In the genomic region with DNA sequence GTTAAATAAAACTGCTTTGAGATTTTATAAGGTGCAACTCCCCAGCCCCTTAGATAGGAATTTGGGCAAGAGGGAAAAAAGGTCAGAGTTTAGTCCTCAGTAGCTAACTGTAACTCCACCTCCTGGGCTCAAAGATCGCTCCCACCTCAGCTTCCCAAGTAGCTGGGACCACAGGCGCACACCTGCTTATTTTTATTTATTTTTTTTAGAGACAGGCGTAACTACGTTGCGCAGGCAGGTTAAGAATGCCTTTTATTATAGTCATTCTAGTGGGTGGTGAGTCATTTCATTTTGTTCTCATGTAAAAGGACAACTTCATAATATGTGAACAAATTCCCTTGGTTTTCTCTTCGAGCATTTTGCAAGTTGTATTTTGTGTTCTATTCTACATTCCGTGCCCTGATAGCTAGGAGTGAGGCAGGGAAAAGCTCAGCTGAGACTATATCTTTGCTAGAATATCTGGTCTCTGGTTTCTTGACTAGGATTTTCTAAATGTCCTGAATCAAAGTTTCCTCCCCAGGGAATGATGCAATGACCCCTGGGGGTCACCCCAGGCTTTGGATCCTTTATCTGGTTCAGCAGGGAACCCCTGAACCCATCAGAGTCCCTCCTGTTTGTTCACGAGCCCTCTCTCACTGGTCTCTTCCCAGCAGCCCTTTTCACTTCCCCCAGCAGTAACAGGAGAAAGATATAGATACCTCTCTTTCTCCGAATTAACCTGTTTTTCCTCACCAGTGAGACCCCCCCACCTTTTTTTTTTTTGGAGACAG, we compare ENCODE assay signal across 1 cellular context.
TF ChIP-seq lines count a peak whose summit lies in the region.

No MANE protein-coding gene starts in this region.

TF ChIP-seq in HepG2, 621 proteins besides CTCF, POLR2A, EP300 and RAD21 (continued from another document):
- TF ChIP-seq, protein P1, sequence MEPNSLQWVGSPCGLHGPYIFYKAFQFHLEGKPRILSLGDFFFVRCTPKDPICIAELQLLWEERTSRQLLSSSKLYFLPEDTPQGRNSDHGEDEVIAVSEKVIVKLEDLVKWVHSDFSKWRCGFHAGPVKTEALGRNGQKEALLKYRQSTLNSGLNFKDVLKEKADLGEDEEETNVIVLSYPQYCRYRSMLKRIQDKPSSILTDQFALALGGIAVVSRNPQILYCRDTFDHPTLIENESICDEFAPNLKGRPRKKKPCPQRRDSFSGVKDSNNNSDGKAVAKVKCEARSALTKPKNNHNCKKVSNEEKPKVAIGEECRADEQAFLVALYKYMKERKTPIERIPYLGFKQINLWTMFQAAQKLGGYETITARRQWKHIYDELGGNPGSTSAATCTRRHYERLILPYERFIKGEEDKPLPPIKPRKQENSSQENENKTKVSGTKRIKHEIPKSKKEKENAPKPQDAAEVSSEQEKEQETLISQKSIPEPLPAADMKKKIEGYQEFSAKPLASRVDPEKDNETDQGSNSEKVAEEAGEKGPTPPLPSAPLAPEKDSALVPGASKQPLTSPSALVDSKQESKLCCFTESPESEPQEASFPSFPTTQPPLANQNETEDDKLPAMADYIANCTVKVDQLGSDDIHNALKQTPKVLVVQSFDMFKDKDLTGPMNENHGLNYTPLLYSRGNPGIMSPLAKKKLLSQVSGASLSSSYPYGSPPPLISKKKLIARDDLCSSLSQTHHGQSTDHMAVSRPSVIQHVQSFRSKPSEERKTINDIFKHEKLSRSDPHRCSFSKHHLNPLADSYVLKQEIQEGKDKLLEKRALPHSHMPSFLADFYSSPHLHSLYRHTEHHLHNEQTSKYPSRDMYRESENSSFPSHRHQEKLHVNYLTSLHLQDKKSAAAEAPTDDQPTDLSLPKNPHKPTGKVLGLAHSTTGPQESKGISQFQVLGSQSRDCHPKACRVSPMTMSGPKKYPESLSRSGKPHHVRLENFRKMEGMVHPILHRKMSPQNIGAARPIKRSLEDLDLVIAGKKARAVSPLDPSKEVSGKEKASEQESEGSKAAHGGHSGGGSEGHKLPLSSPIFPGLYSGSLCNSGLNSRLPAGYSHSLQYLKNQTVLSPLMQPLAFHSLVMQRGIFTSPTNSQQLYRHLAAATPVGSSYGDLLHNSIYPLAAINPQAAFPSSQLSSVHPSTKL (CRISPR knock-in tag; IDR thresholded peaks at IDR 0.05): 0 out of 2 replicates have a peak, but pooled peaks have one; percentile 14
- TF ChIP-seq CEBPB (IDR thresholded peaks at IDR 0.05; ENCODE audit: borderline replicate concordance, low read depth, low read length) (peak; percentile 7; the same call in 1 of the 2 replicates), ZNF652 (CRISPR knock-in tag; IDR thresholded peaks at IDR 0.05; ENCODE audit: borderline replicate concordance, low read depth) (no peak), NFIC (IDR thresholded peaks at IDR 0.05; ENCODE audit: low read length) (no peak)
TF ChIP-seq in HepG2: peak in this region for 3.
